Comparison of ENCODE assay signal across 26 cellular contexts in the genomic region with DNA sequence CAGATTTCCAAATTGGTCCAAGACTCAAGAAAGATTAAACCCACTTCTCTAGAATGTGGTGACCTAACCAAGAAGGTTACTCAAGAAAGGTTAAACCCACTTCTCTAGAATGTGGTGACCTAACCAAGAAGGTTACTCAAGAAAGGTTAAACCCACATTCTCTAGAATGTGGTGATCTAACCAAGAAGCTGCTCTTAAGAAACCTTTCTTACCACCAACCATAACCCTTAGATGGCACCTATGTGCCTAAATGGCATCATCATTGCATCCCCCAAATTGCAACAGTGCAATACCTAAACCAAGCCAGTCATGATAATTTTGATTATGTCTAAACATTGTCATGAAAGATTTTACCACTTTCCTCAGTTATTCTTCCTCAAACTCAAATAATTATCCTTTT. TPM values are rescaled to one million over a fixed set of nuclear protein-coding genes. Genes with fewer than 3 reads are reported as not detected.
A peak's percentile ranks its signal among the peaks of the same experiment; 100 is the strongest.
DNase-seq lines count a peak whose midpoint lies in the region; ATAC-seq, FAIRE-seq and TF ChIP-seq lines count a peak whose summit lies in the region.
"Had no signal": no experiment of that assay in that cellular context is flagged by ENCODE, and none has a peak within 500 bp of the region (broad histone marks: within the 10 kb centered on the region; RNA-seq: fewer than 3 reads in every experiment).

No MANE protein-coding gene starts in this region.

- DNase-seq in activated T-cell treated with anti-CD3 and anti-CD28 coated beads, Interleukin-2, amount 50 U/mL, for 72 hours: no peak
- no peak for DNase-seq in activated T-cell treated with anti-CD3 and anti-CD28 coated beads, Interleukin-2, amount 50 U/mL, for 24 hours
- DNase-seq in D721Med (ENCODE audit: insufficient read length, low spot score) (no peak), MV-4-11 (lab: John Stamatoyannopoulos, UW) (peak; percentile 0), suprapubic skin (ENCODE audit: low spot score in 2 of 2) (no peak)
- DNase-seq in stimulated activated naive B cell treated with anti-CD40 and anti-IgM and Interleukin-4, amounts not matched to agents 10 μg/mL and 1 μg/mL and 100 μg/mL, for 72 hours: no peak
- DNase-seq: AML-193; Caco-2; Calu3; CD4-positive, alpha-beta T cell; CD8-positive, alpha-beta T cell; DMS 273 treated with DMSO at 0.1 percent for 48 hours; DMS153; DMS53; DMS79; DND-41; EL; GDM1 had no signal

- H3K4me3 Mint-ChIP-seq in activated T-cell treated with anti-CD3 and anti-CD28 coated beads, Interleukin-2, amount 50 U/mL, for 72 hours: no peak overlapping the region
- H3K4me3 Mint-ChIP-seq in activated T-cell treated with anti-CD3 and anti-CD28 coated beads, Interleukin-2, amount 50 U/mL, for 24 hours: no peak overlapping the region
- H3K4me3 Mint-ChIP-seq in stimulated activated naive B cell treated with anti-CD40 and anti-IgM and Interleukin-4, amounts not matched to agents 10 μg/mL and 1 μg/mL and 100 μg/mL, for 72 hours: no peak overlapping the region
- H3K4me3 Mint-ChIP-seq: B cell; CD4-positive, alpha-beta T cell; CD8-positive, alpha-beta T cell had no signal

- TF ChIP-seq POLR2A in suprapubic skin (IDR thresholded peaks at IDR 0.05): no peak

- no peak overlapping the region for H3K27ac Mint-ChIP-seq in activated T-cell treated with anti-CD3 and anti-CD28 coated beads, Interleukin-2, amount 50 U/mL, for 72 hours
- H3K27ac Mint-ChIP-seq in activated T-cell treated with anti-CD3 and anti-CD28 coated beads, Interleukin-2, amount 50 U/mL, for 24 hours: no peak overlapping the region
- no peak overlapping the region for H3K27ac Mint-ChIP-seq in stimulated activated naive B cell treated with anti-CD40 and anti-IgM and Interleukin-4, amounts not matched to agents 10 μg/mL and 1 μg/mL and 100 μg/mL, for 72 hours
- H3K27ac Mint-ChIP-seq: B cell; CD4-positive, alpha-beta T cell; CD8-positive, alpha-beta T cell had no signal

- H3K27ac ChIP-seq in suprapubic skin: no peak overlapping the region
- H3K27ac ChIP-seq: 22Rv1; A549; BLaER1 treated with 17β-estradiol and CSF1 and Interleukin-3, amounts not matched to agents 10 nM and 100 nM; C4-2B had no signal

- peak; percentile 87 for FAIRE-seq in D721Med (lab: Jason Lieb, UNC)
- FAIRE-seq: A549, GM12878, GM19239 had no signal

- no peaks in the 10 kb centered on the region for H3K36me3 ChIP-seq in suprapubic skin
- H3K36me3 ChIP-seq: BLaER1 treated with 17β-estradiol and CSF1 and Interleukin-3, amounts not matched to agents 10 nM and 100 nM had no signal

- no peak for TF ChIP-seq EP300 in suprapubic skin (IDR thresholded peaks at IDR 0.05)

- no peaks in the 10 kb centered on the region for H3K4me1 ChIP-seq in suprapubic skin
- H3K4me1 ChIP-seq: BLaER1 treated with 17β-estradiol and CSF1 and Interleukin-3, amounts not matched to agents 10 nM and 100 nM; Caco-2 had no signal

- no peaks in the 10 kb centered on the region for H3K4me1 Mint-ChIP-seq in activated T-cell treated with anti-CD3 and anti-CD28 coated beads, Interleukin-2, amount 50 U/mL, for 72 hours (ENCODE audit: low read depth)
- no peaks in the 10 kb centered on the region for H3K4me1 Mint-ChIP-seq in activated T-cell treated with anti-CD3 and anti-CD28 coated beads, Interleukin-2, amount 50 U/mL, for 24 hours (ENCODE audit: low read depth)
- no peaks in the 10 kb centered on the region for H3K4me1 Mint-ChIP-seq in stimulated activated naive B cell treated with anti-CD40 and anti-IgM and Interleukin-4, amounts not matched to agents 10 μg/mL and 1 μg/mL and 100 μg/mL, for 72 hours
- H3K4me1 Mint-ChIP-seq: B cell had no signal

- no peak overlapping the region for H3K4me3 ChIP-seq in suprapubic skin
- H3K4me3 ChIP-seq: A549; BLaER1 treated with 17β-estradiol and CSF1 and Interleukin-3, amounts not matched to agents 10 nM and 100 nM; GM12878 had no signal

- no peaks in the 10 kb centered on the region for H3K9me3 ChIP-seq in suprapubic skin
- H3K9me3 ChIP-seq: A549, Caco-2 had no signal

- peaks cover 53% of the 10 kb centered on the region for H3K27me3 Mint-ChIP-seq in activated T-cell treated with anti-CD3 and anti-CD28 coated beads, Interleukin-2, amount 50 U/mL, for 72 hours (ENCODE audit: low read depth)
- H3K27me3 Mint-ChIP-seq in activated T-cell treated with anti-CD3 and anti-CD28 coated beads, Interleukin-2, amount 50 U/mL, for 24 hours: peaks cover 52% of the 10 kb centered on the region
- peaks cover 10 to 12% of the 10 kb centered on the region in 2 donors for H3K27me3 Mint-ChIP-seq in stimulated activated naive B cell treated with anti-CD40 and anti-IgM and Interleukin-4, amounts not matched to agents 10 μg/mL and 1 μg/mL and 100 μg/mL, for 72 hours
- H3K27me3 Mint-ChIP-seq: B cell had no signal

- TF ChIP-seq CTCF in D721Med (IDR thresholded peaks at IDR 0.05; ENCODE audit: insufficient read depth, missing control alignments): no peak
- TF ChIP-seq CTCF in suprapubic skin (IDR thresholded peaks at IDR 0.05): no peak

- H3K27me3 ChIP-seq in suprapubic skin: no peaks in the 10 kb centered on the region
- H3K27me3 ChIP-seq: BLaER1 treated with 17β-estradiol and CSF1 and Interleukin-3, amounts not matched to agents 10 nM and 100 nM had no signal

- ATAC-seq in activated T-cell treated with anti-CD3 and anti-CD28 coated beads, Interleukin-2, amount 50 U/mL, for 72 hours (replicated peaks in 1 of 2): peak; percentile 42 to 47
- peak; percentile 58 to 71 for ATAC-seq in stimulated activated naive B cell treated with anti-CD40 and anti-IgM and Interleukin-4, amounts not matched to agents 10 μg/mL and 1 μg/mL and 100 μg/mL, for 72 hours (replicated peaks)
- no peak for ATAC-seq in GM21367 (IDR thresholded peaks at IDR 0.05; ENCODE audit: unreplicated experiment)
- ATAC-seq: A549; CD8-positive, alpha-beta T cell; GM12878 had no signal

- H3K36me3 Mint-ChIP-seq in activated T-cell treated with anti-CD3 and anti-CD28 coated beads, Interleukin-2, amount 50 U/mL, for 72 hours (ENCODE audit: insufficient read depth in 2 of 2): no peaks in the 10 kb centered on the region
- H3K36me3 Mint-ChIP-seq in activated T-cell treated with anti-CD3 and anti-CD28 coated beads, Interleukin-2, amount 50 U/mL, for 24 hours (ENCODE audit: low read depth): no peaks in the 10 kb centered on the region
- no peaks in the 10 kb centered on the region for H3K36me3 Mint-ChIP-seq in stimulated activated naive B cell treated with anti-CD40 and anti-IgM and Interleukin-4, amounts not matched to agents 10 μg/mL and 1 μg/mL and 100 μg/mL, for 72 hours
- H3K36me3 Mint-ChIP-seq: CD8-positive, alpha-beta T cell had no signal

- H3K9me3 Mint-ChIP-seq in activated T-cell treated with anti-CD3 and anti-CD28 coated beads, Interleukin-2, amount 50 U/mL, for 72 hours: no peaks in the 10 kb centered on the region
- H3K9me3 Mint-ChIP-seq in activated T-cell treated with anti-CD3 and anti-CD28 coated beads, Interleukin-2, amount 50 U/mL, for 24 hours: no peaks in the 10 kb centered on the region
- no peaks in the 10 kb centered on the region for H3K9me3 Mint-ChIP-seq in stimulated activated naive B cell treated with anti-CD40 and anti-IgM and Interleukin-4, amounts not matched to agents 10 μg/mL and 1 μg/mL and 100 μg/mL, for 72 hours
- H3K9me3 Mint-ChIP-seq: CD4-positive, alpha-beta T cell; CD8-positive, alpha-beta T cell had no signal

RNA-seq across cellular contexts. Expression of a gene that starts 49.2 kb away (rescaled TPM):
- 10 to 100 TPM; 64.6 to 84.7 TPM for total RNA-seq in activated T-cell treated with anti-CD3 and anti-CD28 coated beads, Interleukin-2, amount 50 U/mL, for 72 hours
- 10 to 100 TPM; 55.7 to 97.7 (median 63.5) TPM for total RNA-seq in suprapubic skin
